In the genomic region with DNA sequence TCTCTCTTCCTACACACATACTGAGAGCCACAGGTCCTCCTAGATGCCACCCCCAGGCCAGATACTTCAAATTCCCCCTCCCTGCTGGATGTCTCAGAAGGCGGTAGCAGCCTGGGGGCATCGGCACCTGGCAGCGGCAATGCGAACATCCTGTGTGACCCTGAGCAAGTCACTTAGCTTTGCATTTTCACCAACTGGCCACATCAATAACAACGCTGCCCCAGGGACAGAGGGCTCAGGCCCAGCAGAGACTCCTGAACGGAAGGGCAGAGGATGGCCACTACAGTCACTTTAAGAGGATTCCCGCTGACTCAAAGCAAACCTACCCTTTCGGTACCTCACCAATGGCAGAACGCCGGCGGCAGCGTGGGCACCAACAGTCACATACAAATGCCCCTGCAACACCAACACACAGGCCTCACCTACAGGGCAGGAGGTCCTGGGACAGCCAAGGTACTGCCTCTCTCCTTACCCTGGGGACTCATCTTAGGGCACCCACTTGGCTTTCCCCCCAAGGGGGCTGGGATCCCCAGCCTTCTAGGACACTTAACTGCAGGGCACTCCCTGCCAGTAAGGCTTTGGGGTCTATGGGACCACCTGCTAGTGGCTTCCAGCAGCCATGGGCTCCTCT, we compare ENCODE assay signal across 9 cellular contexts. TPM values are rescaled to one million over a fixed set of nuclear protein-coding genes. Genes with fewer than 3 reads are reported as not detected.
DNase-seq lines count a peak whose midpoint lies in the region; ATAC-seq and TF ChIP-seq lines count a peak whose summit lies in the region.
"Had no signal": no experiment of that assay in that cellular context is flagged by ENCODE, and none has a peak within 500 bp of the region (broad histone marks: within the 10 kb centered on the region; RNA-seq: fewer than 3 reads in every experiment).

No MANE protein-coding gene starts in this region.

- TF ChIP-seq EP300 in suprapubic skin (IDR thresholded peaks at IDR 0.05) = no peak

- H2AK5ac ChIP-seq in mesendoderm (ENCODE audit: low read length) = no peak overlapping the region

- H3K27ac Mint-ChIP-seq in activated naive CD4-positive, alpha-beta T cell treated with anti-CD3 and anti-CD28 coated beads, Interleukin-2, amount 50 U/mL, for 24 hours = no peak overlapping the region
- no peak overlapping the region for H3K27ac Mint-ChIP-seq in activated naive CD4-positive, alpha-beta T cell treated with anti-CD3 and anti-CD28 coated beads, Interleukin-2, amount 10 ng/mL, durations not matched to agents 7 days and 5 days
- H3K27ac Mint-ChIP-seq: activated naive CD8-positive, alpha-beta T cell treated with anti-CD3 and anti-CD28 coated beads, Interleukin-2, amount 50 U/mL, for 24 hours had no signal

- H2BK5ac ChIP-seq in mesendoderm (ENCODE audit: low read length) = no peak overlapping the region

- no TSS peak for BruUV-seq in mammary epithelial cell (replicated peaks; lab: Mats Ljungman, UMichigan)

- peak overlapping the region; percentile 95 for H3K4me2 ChIP-seq in mammary epithelial cell (ENCODE audit: insufficient read depth, low read depth, low read length)
- H3K4me2 ChIP-seq in mesendoderm (ENCODE audit: low read length) = peak overlapping the region; percentile 55

- CTCF ChIA-PET in activated naive CD4-positive, alpha-beta T cell treated with anti-CD3 and anti-CD28 coated beads, Interleukin-2, amount 10 ng/mL, durations not matched to agents 7 days and 5 days (lab: Charles Lee) = interaction anchor here (3.0 to 3.9 kb wide), 3 partner anchors 16 to 68 kb away, joined by 18 to 29 read pairs (median 19); no protein-coding TSS in a partner anchor
- CTCF ChIA-PET in mammary epithelial cell (lab: Charles Lee; ENCODE audit: low non-redundant PET) = interaction anchor here (0.8 kb wide), 1 partner anchor 68 kb away, joined by 4 read pairs; no protein-coding TSS in a partner anchor

- dilution Hi-C loops in mammary epithelial cell (cut with HindIII; ENCODE audit: low sequenced_read_pairs) = no loop called here

- H3K56ac ChIP-seq in mesendoderm (ENCODE audit: low read length) = peak overlapping the region; percentile 71

- H3K9ac ChIP-seq in mammary epithelial cell (ENCODE audit: insufficient read depth, low read length) (no peak overlapping the region), mesendoderm (ENCODE audit: low read length) (peak overlapping the region; percentile 39)

- peak overlapping the region; percentile 39 for H3K4me3 Mint-ChIP-seq in activated naive CD4-positive, alpha-beta T cell treated with anti-CD3 and anti-CD28 coated beads, Interleukin-2, amount 50 U/mL, for 24 hours
- no peak overlapping the region for H3K4me3 Mint-ChIP-seq in activated naive CD4-positive, alpha-beta T cell treated with anti-CD3 and anti-CD28 coated beads, Interleukin-2, amount 10 ng/mL, durations not matched to agents 7 days and 5 days

- peaks cover 39% of the 10 kb centered on the region for H3K27me3 Mint-ChIP-seq in activated naive CD4-positive, alpha-beta T cell treated with anti-CD3 and anti-CD28 coated beads, Interleukin-2, amount 50 U/mL, for 24 hours
- peaks cover 96% of the 10 kb centered on the region for H3K27me3 Mint-ChIP-seq in activated naive CD4-positive, alpha-beta T cell treated with anti-CD3 and anti-CD28 coated beads, Interleukin-2, amount 10 ng/mL, durations not matched to agents 7 days and 5 days

- no peak overlapping the region for H2BK15ac ChIP-seq in mesendoderm (replicated peaks; ENCODE audit: low read depth)

- H4K8ac ChIP-seq in mesendoderm (ENCODE audit: low read depth, low read length) = no peak overlapping the region

- no peak overlapping the region for H2AFZ ChIP-seq in mammary epithelial cell (ENCODE audit: low read depth, low read length)

- H3K79me1 ChIP-seq in mesendoderm (ENCODE audit: low read length) = no peaks in the 10 kb centered on the region

- intact Hi-C loops in mammary epithelial cell (cut with micrococcal nuclease) = no loop called here

- H3K36me3 Mint-ChIP-seq in activated naive CD4-positive, alpha-beta T cell treated with anti-CD3 and anti-CD28 coated beads, Interleukin-2, amount 50 U/mL, for 24 hours = no peaks in the 10 kb centered on the region
- H3K36me3 Mint-ChIP-seq in activated naive CD4-positive, alpha-beta T cell treated with anti-CD3 and anti-CD28 coated beads, Interleukin-2, amount 10 ng/mL, durations not matched to agents 7 days and 5 days = no peaks in the 10 kb centered on the region

- H3K23ac ChIP-seq in mesendoderm (ENCODE audit: low read length) = peak overlapping the region; percentile 51

- TF ChIP-seq CTCF in mammary epithelial cell (conservative IDR thresholded peaks at IDR 0.05 in 1 of 2, IDR thresholded peaks at IDR 0.05 in 1 of 2; ENCODE audit: extremely low read depth in 1 of 2, insufficient read depth in 1 of 2, low read depth in 1 of 2, low read length in 2 of 2) (no peak), suprapubic skin (IDR thresholded peaks at IDR 0.05) (no peak)

- peaks cover 32% of the 10 kb centered on the region for H3K27me3 ChIP-seq in mammary epithelial cell (ENCODE audit: insufficient read depth, low read length)
- H3K27me3 ChIP-seq in mesendoderm (ENCODE audit: insufficient read depth, low read length, poor library complexity) = peaks cover 17% of the 10 kb centered on the region
- peaks cover 47% of the 10 kb centered on the region for H3K27me3 ChIP-seq in suprapubic skin

- peaks cover 10% of the 10 kb centered on the region for H3K4me1 Mint-ChIP-seq in activated naive CD4-positive, alpha-beta T cell treated with anti-CD3 and anti-CD28 coated beads, Interleukin-2, amount 50 U/mL, for 24 hours
- peaks cover 14% of the 10 kb centered on the region for H3K4me1 Mint-ChIP-seq in activated naive CD4-positive, alpha-beta T cell treated with anti-CD3 and anti-CD28 coated beads, Interleukin-2, amount 10 ng/mL, durations not matched to agents 7 days and 5 days

- H3K4ac ChIP-seq in mesendoderm (ENCODE audit: low read depth, low read length) = no peak overlapping the region

- H3K4me1 ChIP-seq in mammary epithelial cell (ENCODE audit: insufficient read depth, low read length) = peaks cover 21% of the 10 kb centered on the region
- H3K4me1 ChIP-seq in mesendoderm (ENCODE audit: control insufficient read depth, low read depth, low read length) = peaks cover 2% of the 10 kb centered on the region
- peaks cover 46% of the 10 kb centered on the region for H3K4me1 ChIP-seq in suprapubic skin

- H3K18ac ChIP-seq in mesendoderm (ENCODE audit: low read length) = no peak overlapping the region

- H4K5ac ChIP-seq in mesendoderm (ENCODE audit: low read length) = no peak overlapping the region

- H3K9me3 ChIP-seq in mammary epithelial cell (replicated peaks; ENCODE audit: insufficient read depth, low read length) (no peaks in the 10 kb centered on the region), suprapubic skin (no peaks in the 10 kb centered on the region)

- no peak for DNase-seq in activated naive CD4-positive, alpha-beta T cell treated with anti-CD3 and anti-CD28 coated beads, Interleukin-2, amount 10 ng/mL, durations not matched to agents 7 days and 5 days
- no peak for DNase-seq in mammary epithelial cell
- peak; percentile 59 for DNase-seq in mesendoderm
- peak; percentile 56 to 74 for DNase-seq in suprapubic skin (ENCODE audit: low spot score in 2 of 2)
- no peak for DNase-seq in inferior parietal cortex (ENCODE audit: extremely low spot score)
- no peak for DNase-seq in LoVo (ENCODE audit: low spot score)

- no peak for ATAC-seq in GM18517 (IDR thresholded peaks at IDR 0.05; ENCODE audit: unreplicated experiment)

- no peak overlapping the region for H2BK120ac ChIP-seq in mesendoderm (ENCODE audit: low read depth, low read length)

- no peak for TF ChIP-seq POLR2A in suprapubic skin (IDR thresholded peaks at IDR 0.05)

- no peak overlapping the region for H3K4me3 ChIP-seq in mammary epithelial cell (replicated peaks in 1 of 3; ENCODE audit: insufficient read depth in 1 of 3, low read depth in 2 of 3, low read length in 3 of 3)
- no peak overlapping the region for H3K4me3 ChIP-seq in mesendoderm (ENCODE audit: low read length)
- peak overlapping the region; percentile 63 for H3K4me3 ChIP-seq in suprapubic skin

- no peaks in the 10 kb centered on the region for H3K79me2 ChIP-seq in mammary epithelial cell (ENCODE audit: insufficient read depth, low read length)
- H3K79me2 ChIP-seq in mesendoderm (ENCODE audit: control insufficient read depth, insufficient read depth, low read length) = no peaks in the 10 kb centered on the region

- 92% methylated on average over 6 of the region's 12 CpGs for WGBS in mammary epithelial cell (ENCODE audit: low coverage, missing lambda C conversion rate)
- WGBS in mesendoderm (ENCODE audit: extremely low coverage, insufficient coverage, low lambda C conversion rate) = no CpG with 5 or more reads among the region's 12 CpGs
- 56% methylated on average over 10 of the region's 12 CpGs for WGBS in suprapubic skin

- no peaks in the 10 kb centered on the region for H4K20me1 ChIP-seq in mammary epithelial cell (ENCODE audit: insufficient read depth, low read length)

- H3K27ac ChIP-seq in mammary epithelial cell (ENCODE audit: insufficient read depth, low read depth, low read length) = no peak overlapping the region
- no peak overlapping the region for H3K27ac ChIP-seq in mesendoderm (ENCODE audit: low read depth, low read length)
- H3K27ac ChIP-seq in suprapubic skin = no peak overlapping the region

- in situ Hi-C loops in mammary epithelial cell (cut with MboI; ENCODE audit: low sequenced_read_pairs in 2 of 2) = loop anchor here in 1 of 2 donors (10.0 kb wide), 1 partner anchor 57 kb away; no protein-coding TSS in a partner anchor

- H3K36me3 ChIP-seq in mammary epithelial cell (ENCODE audit: insufficient read depth, low read length) = no peaks in the 10 kb centered on the region
- H3K36me3 ChIP-seq in mesendoderm (ENCODE audit: control insufficient read depth, insufficient read depth, low read length) = no peaks in the 10 kb centered on the region
- no peaks in the 10 kb centered on the region for H3K36me3 ChIP-seq in suprapubic skin

- H3K9me3 Mint-ChIP-seq in activated naive CD4-positive, alpha-beta T cell treated with anti-CD3 and anti-CD28 coated beads, Interleukin-2, amount 50 U/mL, for 24 hours = no peaks in the 10 kb centered on the region
- no peaks in the 10 kb centered on the region for H3K9me3 Mint-ChIP-seq in activated naive CD4-positive, alpha-beta T cell treated with anti-CD3 and anti-CD28 coated beads, Interleukin-2, amount 10 ng/mL, durations not matched to agents 7 days and 5 days
- H3K9me3 Mint-ChIP-seq: activated naive CD8-positive, alpha-beta T cell treated with anti-CD3 and anti-CD28 coated beads, Interleukin-2, amount 50 U/mL, for 24 hours had no signal

RNA-seq across cellular contexts. Expression of a gene that starts 1.6 kb away (rescaled TPM):
- total RNA-seq in mammary epithelial cell (under 1 TPM; 0.17 to 0.54 TPM), suprapubic skin (10 to 100 TPM in 2 of 4 donors, 1 to 10 TPM in 2; 6.2 to 29.4 (median 8.2) TPM)
- polyA plus RNA-seq in mammary epithelial cell = not detected
- polyA minus RNA-seq in mammary epithelial cell = not detected
- 0.65 TPM for polyA plus RNA-seq in mesendoderm (2013, experiment 1 of 2)
- polyA plus RNA-seq in mesendoderm (2013, experiment 2 of 2) = 0.59 TPM

Comparison
In these comparisons a context has a peak if more than half of its experiments do, and no peak if none do; other contexts are left out.
1. DNase-seq: peak in mesendoderm (single experiment) and suprapubic skin (2 of 2); none in activated naive CD4-positive, alpha-beta T cell treated with anti-CD3 and anti-CD28 coated beads, Interleukin-2, amount 10 ng/mL, durations not matched to agents 7 days and 5 days (single experiment), mammary epithelial cell (single experiment), inferior parietal cortex (single experiment) and LoVo (single experiment).
2. RNA of a gene that starts 1.6 kb away (total RNA-seq): 6.2 to 29.4 TPM in suprapubic skin; 0.17 to 0.54 TPM in mammary epithelial cell; every median in the first group is over 4 times any median in the second.